Comparison of ENCODE assay signal across 19 cellular contexts in genomic region chr7:139203992-139204391, GRCh38. TPM values are rescaled to one million over a fixed set of nuclear protein-coding genes. Genes with fewer than 3 reads are reported as not detected.
DNase-seq lines count a peak whose midpoint lies in the region; ATAC-seq and TF ChIP-seq lines count a peak whose summit lies in the region.
"Had no signal": no experiment of that assay in that cellular context is flagged by ENCODE, and none has a peak within 500 bp of the region (broad histone marks: within the 10 kb centered on the region; RNA-seq: fewer than 3 reads in every experiment).

No MANE protein-coding gene starts in this region.

- H3K9me3 ChIP-seq in endodermal cell (ENCODE audit: control insufficient read depth, low read length): peaks cover 23% of the 10 kb centered on the region
- peaks cover 5% of the 10 kb centered on the region for H3K9me3 ChIP-seq in mesodermal cell (ENCODE audit: control insufficient read depth, low read length)
- H3K9me3 ChIP-seq: BE2C, HAP-1 had no signal

- H3K27ac Mint-ChIP-seq in GM23338 (0 out of 2 replicates have a peak overlapping the region, but pooled peaks have one; percentile 45), endodermal cell (no peak overlapping the region)
- H3K27ac Mint-ChIP-seq in activated CD8-positive, alpha-beta T cell treated with anti-CD3 and anti-CD28 coated beads for 36 hours: no peak overlapping the region
- H3K27ac Mint-ChIP-seq: IgD-negative memory B cell, T-cell had no signal

- H3K9me2 ChIP-seq in GM23338 (ENCODE audit: insufficient read depth): no peaks in the 10 kb centered on the region

- H3K27me3 Mint-ChIP-seq in GM23338 (ENCODE audit: insufficient read depth, low read depth, poor library complexity): peaks cover 6% of the 10 kb centered on the region
- no peaks in the 10 kb centered on the region for H3K27me3 Mint-ChIP-seq in endodermal cell (ENCODE audit: insufficient read depth)
- H3K27me3 Mint-ChIP-seq in activated CD8-positive, alpha-beta T cell treated with anti-CD3 and anti-CD28 coated beads for 36 hours: no peaks in the 10 kb centered on the region
- H3K27me3 Mint-ChIP-seq: IgD-negative memory B cell had no signal

- peak; percentile 44 for DNase-seq in GM23338 (ENCODE audit: low spot score)
- peak; percentile 40 for DNase-seq in RPMI7951 (ENCODE audit: low read depth)
- DNase-seq in endodermal cell: no peak
- no peak for DNase-seq in stimulated activated naive CD8-positive, alpha-beta T cell treated with anti-CD3 and anti-CD28 coated beads, Interleukin-15, Interleukin-2, amounts not matched to agents 100 U/mL and 50 U/mL, for 24 hours
- DNase-seq in activated CD8-positive, alpha-beta T cell treated with anti-CD3 and anti-CD28 coated beads for 36 hours: no peak
- DNase-seq: BE2C; Karpas-422; NCI-H1417 treated with DMSO at 0.1 percent for 48 hours; NCI-H187 treated with DMSO at 0.1 percent for 48 hours; NCI-H2227 treated with DMSO at 0.1 percent for 48 hours; NCI-H510A treated with DMSO at 0.1 percent for 48 hours; NCI-H774; NK-92 treated with Interleukin-12 subunit alpha and Interleukin-12 subunit beta, amount 100 ng/mL, for 24 hours; T-cell had no signal

- H3K4me1 Mint-ChIP-seq in GM23338: peaks cover 4% of the 10 kb centered on the region; the same call in 1 of the 3 replicates
- no peaks in the 10 kb centered on the region for H3K4me1 Mint-ChIP-seq in endodermal cell
- H3K4me1 Mint-ChIP-seq in activated CD8-positive, alpha-beta T cell treated with anti-CD3 and anti-CD28 coated beads for 36 hours (ENCODE audit: low read depth): no peaks in the 10 kb centered on the region
- H3K4me1 Mint-ChIP-seq: IgD-negative memory B cell, T-cell had no signal

- intact Hi-C loops in activated CD8-positive, alpha-beta T cell treated with anti-CD3 and anti-CD28 coated beads for 36 hours (cut with micrococcal nuclease): no loop called here

- H3K4me1 ChIP-seq in GM23338 (ENCODE audit: insufficient read depth): no peaks in the 10 kb centered on the region
- H3K4me1 ChIP-seq in endodermal cell (ENCODE audit: control insufficient read depth, insufficient read depth, low read length): no peaks in the 10 kb centered on the region
- no peaks in the 10 kb centered on the region for H3K4me1 ChIP-seq in mesodermal cell (ENCODE audit: control insufficient read depth, insufficient read depth, low read length, poor library complexity, severe bottlenecking)
- H3K4me1 ChIP-seq: BE2C, HAP-1 had no signal

- CTCF ChIA-PET in activated CD8-positive, alpha-beta T cell treated with anti-CD3 and anti-CD28 coated beads for 36 hours (lab: Charles Lee): no interaction called here

- no peaks in the 10 kb centered on the region for H3F3A ChIP-seq in GM23338 (replicated peaks; ENCODE audit: low read depth)

- H3K36me3 ChIP-seq in GM23338 (ENCODE audit: insufficient read depth) (no peaks in the 10 kb centered on the region), endodermal cell (ENCODE audit: control insufficient read depth, insufficient read depth, low read length) (no peaks in the 10 kb centered on the region), mesodermal cell (ENCODE audit: control insufficient read depth, insufficient read depth, low read length) (no peaks in the 10 kb centered on the region)
- H3K36me3 ChIP-seq: BE2C, HAP-1 had no signal

- H3K36me3 Mint-ChIP-seq in GM23338 (ENCODE audit: low read depth) (peaks cover 8% of the 10 kb centered on the region; the same call in 2 of the 3 replicates), endodermal cell (ENCODE audit: low read depth) (no peaks in the 10 kb centered on the region)
- H3K36me3 Mint-ChIP-seq in activated CD8-positive, alpha-beta T cell treated with anti-CD3 and anti-CD28 coated beads for 36 hours (ENCODE audit: low read depth): peaks cover 6% of the 10 kb centered on the region
- H3K36me3 Mint-ChIP-seq: IgD-negative memory B cell had no signal

- H3K9ac ChIP-seq in endodermal cell (ENCODE audit: extremely low read depth, low read length, poor library complexity, severe bottlenecking): no peak overlapping the region

- H3K27me3 ChIP-seq in GM23338 (ENCODE audit: insufficient read depth) (no peaks in the 10 kb centered on the region), endodermal cell (ENCODE audit: control insufficient read depth, insufficient read depth, low read length, poor library complexity, severe bottlenecking) (no peaks in the 10 kb centered on the region)
- H3K27me3 ChIP-seq: BE2C had no signal

- H3K79me2 ChIP-seq in GM23338 (replicated peaks; ENCODE audit: insufficient read depth): no peaks in the 10 kb centered on the region

- POLR2A ChIA-PET in activated CD8-positive, alpha-beta T cell treated with anti-CD3 and anti-CD28 coated beads for 36 hours (lab: Charles Lee): no interaction called here

- no peak for TF ChIP-seq CTCF in GM23338 (conservative IDR thresholded peaks at IDR 0.05; ENCODE audit: low read depth in 2 of 2)
- TF ChIP-seq CTCF in endodermal cell (conservative IDR thresholded peaks at IDR 0.05): peak; percentile 12
- no peak for TF ChIP-seq CTCF in activated CD8-positive, alpha-beta T cell treated with anti-CD3 and anti-CD28 coated beads for 36 hours (IDR thresholded peaks at IDR 0.05)

- H3K9me3 Mint-ChIP-seq in GM23338: peaks cover 21% of the 10 kb centered on the region
- peaks cover 22% of the 10 kb centered on the region for H3K9me3 Mint-ChIP-seq in endodermal cell
- H3K9me3 Mint-ChIP-seq in activated CD8-positive, alpha-beta T cell treated with anti-CD3 and anti-CD28 coated beads for 36 hours: peaks cover 17% of the 10 kb centered on the region

- 93 to 94% methylated on average over 3 of the region's 3 CpGs for WGBS in endodermal cell (ENCODE audit: insufficient coverage in 1 of 2, insufficient read length in 1 of 2), 2 experiments
- 91 to 94% methylated on average over 2 to 3 of the region's 3 CpGs for WGBS in mesodermal cell (ENCODE audit: insufficient coverage in 2 of 2), 2 experiments

- no peak overlapping the region for H3K4me3 Mint-ChIP-seq in GM23338
- H3K4me3 Mint-ChIP-seq in endodermal cell: no peak overlapping the region
- H3K4me3 Mint-ChIP-seq in activated CD8-positive, alpha-beta T cell treated with anti-CD3 and anti-CD28 coated beads for 36 hours: no peak overlapping the region
- H3K4me3 Mint-ChIP-seq: IgD-negative memory B cell, T-cell had no signal

- H3K4me3 ChIP-seq in GM23338: no peak overlapping the region
- H3K4me3 ChIP-seq in endodermal cell (ENCODE audit: low read length): no peak overlapping the region
- H3K4me3 ChIP-seq in mesodermal cell (ENCODE audit: extremely low read depth, insufficient read depth, low read length, poor library complexity, severe bottlenecking): no peak overlapping the region
- H3K4me3 ChIP-seq: HAP-1 had no signal

- no peak for ATAC-seq in GM23338
- ATAC-seq in stimulated activated naive CD8-positive, alpha-beta T cell treated with anti-CD3 and anti-CD28 coated beads, Interleukin-15, Interleukin-2, amounts not matched to agents 100 U/mL and 50 U/mL, for 24 hours: no peak
- no peak for ATAC-seq in GM19467 (IDR thresholded peaks at IDR 0.05; ENCODE audit: unreplicated experiment)
- ATAC-seq in activated CD8-positive, alpha-beta T cell treated with anti-CD3 and anti-CD28 coated beads for 36 hours: no peak
- ATAC-seq: Panc1, T-cell had no signal

- no peak overlapping the region for H3K27ac ChIP-seq in GM23338 (ENCODE audit: low read depth)
- no peak overlapping the region for H3K27ac ChIP-seq in endodermal cell (ENCODE audit: low read depth, low read length)
- peak overlapping the region; percentile 6 for H3K27ac ChIP-seq in mesodermal cell (ENCODE audit: low read depth, low read length, severe bottlenecking)

- peak overlapping the region; percentile 30; the same call in 1 of the 2 replicates for H2AFZ ChIP-seq in GM23338

- H3K4me2 ChIP-seq in GM23338: no peak overlapping the region

- no peaks in the 10 kb centered on the region for H4K20me1 ChIP-seq in GM23338 (replicated peaks; ENCODE audit: insufficient read depth)

TF ChIP-seq in GM23338, 12 proteins besides CTCF, POLR2A, EP300 and RAD21 (continues in another document):
- TF ChIP-seq EZH2phosphoT487 (IDR thresholded peaks at IDR 0.05; ENCODE audit: unreplicated experiment): no peak
- no peak for TF ChIP-seq EZH2 (IDR thresholded peaks at IDR 0.05; ENCODE audit: low read depth, unreplicated experiment)
- TF ChIP-seq REST (IDR thresholded peaks at IDR 0.05; ENCODE audit: unreplicated experiment): no peak

RNA-seq across cellular contexts. Expression of gene UBN2, which starts 27.0 kb away (rescaled TPM):
- 25.4 and 26.6 TPM in 2 replicates for total RNA-seq in GM23338 (2014; rRNA removed; shearing (Covaris generic))
- polyA plus RNA-seq in GM23338 (2016; fragmentation: Nextera tagmentation; extraction: Ambion mirVana): 17.8 and 18.5 TPM in 2 replicates
- total RNA-seq in RPMI7951 (2014; rRNA removed; shearing (Covaris generic)): 3.5 and 3.6 TPM in 2 replicates
- 10 to 100 TPM; 45.3 to 48.8 TPM for total RNA-seq in endodermal cell
- 8.1 TPM for polyA plus RNA-seq in endodermal cell (2013, experiment 1 of 2)
- 9.1 TPM for polyA plus RNA-seq in endodermal cell (2013, experiment 2 of 2)
- 6.3 TPM for polyA plus RNA-seq in mesodermal cell (2013, experiment 1 of 2)
- polyA plus RNA-seq in mesodermal cell (2013, experiment 2 of 2): 5.2 TPM
- 1 to 10 TPM; 7.0 to 7.6 TPM for total RNA-seq in activated CD8-positive, alpha-beta T cell treated with anti-CD3 and anti-CD28 coated beads for 36 hours

Comparison
In these comparisons a context has a peak if more than half of its experiments do, and no peak if none do; other contexts are left out.
1. DNase-seq: peak in GM23338 (single experiment) and RPMI7951 (single experiment); none in endodermal cell (single experiment), stimulated activated naive CD8-positive, alpha-beta T cell treated with anti-CD3 and anti-CD28 coated beads, Interleukin-15, Interleukin-2, amounts not matched to agents 100 U/mL and 50 U/mL, for 24 hours (single experiment) and activated CD8-positive, alpha-beta T cell treated with anti-CD3 and anti-CD28 coated beads for 36 hours (single experiment).